23 cellular contexts compared by ENCODE assay signal in the genomic region with DNA sequence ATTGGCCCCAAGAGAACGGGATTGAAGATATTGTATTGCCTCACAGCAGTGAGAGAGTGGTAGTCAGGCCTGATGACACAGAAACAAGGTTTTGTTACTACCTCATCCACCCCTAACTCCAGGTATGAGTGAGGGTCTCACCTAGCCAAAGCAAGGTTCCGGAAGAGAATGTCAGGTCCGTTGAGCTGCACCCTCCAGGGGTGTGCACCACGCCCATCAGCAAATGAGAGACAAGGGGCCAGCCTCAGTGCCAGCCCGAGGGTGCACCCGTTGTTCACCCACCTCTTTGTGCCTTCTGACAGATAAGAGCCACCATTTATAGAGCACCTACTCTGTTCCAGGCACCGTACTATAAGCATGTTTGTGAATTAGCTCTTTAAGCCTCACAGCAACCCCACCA.
"Had no signal": no experiment of that assay in that cellular context is flagged by ENCODE, and none has a peak within 500 bp of the region (broad histone marks: within the 10 kb centered on the region; RNA-seq: fewer than 3 reads in every experiment).

No MANE protein-coding gene starts in this region.

- DNase-seq: activated CD4-positive, alpha-beta T cell treated with anti-CD3 and anti-CD28 coated beads for 4 hours; activated CD8-positive, alpha-beta memory T cell treated with anti-CD3 and anti-CD28 coated beads, Interleukin-2, amount 50 U/mL, for 4 hours; activated CD8-positive, alpha-beta T cell treated with anti-CD3 and anti-CD28 coated beads for 36 hours; amniotic stem cell; brain microvascular endothelial cell; cerebellar nuclear complex; KG1; NCI-H1092; NCI-H1417; NCI-H2029; NCI-H2107; NCI-H2171 treated with DMSO at 0.1 percent for 48 hours; NCI-H345; NCI-H510A treated with DMSO at 0.1 percent for 48 hours; NCI-H69; SHP77; SW 1271 had no signal

- H3K9me3 ChIP-seq: SJSA1 had no signal

- ATAC-seq: activated CD4-positive, CD25-positive, alpha-beta regulatory T cell treated with anti-CD3 and anti-CD28 coated beads, Interleukin-2, amount 50 U/mL, for 24 hours; activated CD8-positive, alpha-beta T cell treated with anti-CD3 and anti-CD28 coated beads for 36 hours; SK-N-SH treated with all-trans-retinoic acid at 6 μM for 48 hours had no signal

- H3K9me3 Mint-ChIP-seq: activated naive CD4-positive, alpha-beta T cell treated with anti-CD3 and anti-CD28 coated beads, Interleukin-2, amount 50 U/mL, for 24 hours had no signal

- H3K27me3 Mint-ChIP-seq: activated naive CD4-positive, alpha-beta T cell treated with anti-CD3 and anti-CD28 coated beads, Interleukin-2, amount 50 U/mL, for 24 hours had no signal

- H3K4me3 ChIP-seq: cardiac muscle cell, SJSA1 had no signal

- H3K27me3 ChIP-seq: brain microvascular endothelial cell, cardiac muscle cell, SJSA1 had no signal

- H3K27ac ChIP-seq: brain microvascular endothelial cell, cardiac muscle cell, SJSA1 had no signal

- H3K36me3 Mint-ChIP-seq: activated naive CD4-positive, alpha-beta T cell treated with anti-CD3 and anti-CD28 coated beads, Interleukin-2, amount 50 U/mL, for 24 hours had no signal

- H3K4me1 Mint-ChIP-seq: activated naive CD4-positive, alpha-beta T cell treated with anti-CD3 and anti-CD28 coated beads, Interleukin-2, amount 50 U/mL, for 24 hours had no signal

- H3K27ac Mint-ChIP-seq: activated CD8-positive, alpha-beta T cell treated with anti-CD3 and anti-CD28 coated beads for 36 hours; activated naive CD4-positive, alpha-beta T cell treated with anti-CD3 and anti-CD28 coated beads, Interleukin-2, amount 50 U/mL, for 24 hours had no signal

- H3K36me3 ChIP-seq: cardiac muscle cell, SJSA1 had no signal

- H3K4me3 Mint-ChIP-seq: activated CD8-positive, alpha-beta T cell treated with anti-CD3 and anti-CD28 coated beads for 36 hours; activated naive CD4-positive, alpha-beta T cell treated with anti-CD3 and anti-CD28 coated beads, Interleukin-2, amount 50 U/mL, for 24 hours had no signal

- FAIRE-seq: RCC 7860 had no signal
